8 cellular contexts compared by ENCODE assay signal in the genomic region with DNA sequence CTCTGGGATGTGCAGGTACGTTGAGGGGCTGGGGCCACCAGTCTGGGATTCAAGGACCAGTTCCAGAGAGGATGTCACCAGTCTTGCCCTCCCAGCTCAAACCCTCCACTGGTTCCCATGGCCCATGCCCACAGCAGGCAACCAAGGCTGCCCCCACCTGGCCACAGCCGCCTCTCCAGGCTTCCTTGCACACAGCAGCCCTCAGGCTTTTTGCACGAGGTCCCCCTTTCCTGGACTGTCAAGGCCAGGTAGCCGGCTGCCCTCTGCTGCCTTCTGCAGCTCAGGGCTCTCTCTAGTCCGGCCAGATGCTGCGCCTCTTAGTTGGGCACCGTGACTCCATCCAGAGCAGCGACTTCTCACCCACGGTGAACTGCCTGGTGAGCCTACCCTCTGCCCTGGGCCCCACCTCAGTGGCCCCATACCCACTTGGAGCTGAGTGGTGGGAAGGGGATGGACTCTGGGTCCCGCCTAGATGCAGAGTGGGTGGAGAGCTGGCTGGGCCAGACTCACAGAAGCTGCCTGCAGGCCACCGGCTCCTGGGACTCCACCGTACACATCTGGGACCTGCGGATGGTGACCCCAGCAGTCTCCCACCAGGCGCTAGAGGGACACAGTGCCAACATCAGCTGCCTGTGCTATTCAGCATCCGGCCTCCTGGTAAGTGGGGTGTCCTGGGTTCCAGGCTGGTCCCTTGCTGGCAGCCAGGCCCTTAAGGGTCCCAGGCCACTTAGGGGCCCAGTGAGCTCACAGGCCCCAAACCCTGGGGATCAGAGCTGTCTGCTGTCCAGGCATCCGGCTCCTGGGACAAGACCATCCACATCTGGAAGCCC. TPM values are rescaled to one million over a fixed set of nuclear protein-coding genes. Genes with fewer than 3 reads are reported as not detected.
DNase-seq lines count a peak whose midpoint lies in the region; ATAC-seq and TF ChIP-seq lines count a peak whose summit lies in the region.

No MANE protein-coding gene starts in this region.

- DNase-seq in NOMO-1 (lab: John Stamatoyannopoulos, UW; ENCODE audit: unreplicated experiment in 2 of 2), result peak; percentile 19 to 31
- DNase-seq in NOMO-1 treated with DMSO at 0.1 percent for 48 hours (lab: John Stamatoyannopoulos, UW; ENCODE audit: unreplicated experiment), result no peak
- peak; percentile 41 for DNase-seq in activated naive CD4-positive, alpha-beta T cell treated with anti-CD3 and anti-CD28 coated beads, Interleukin-2, amount 50 U/mL, for 16 hours
- peak; percentile 68 for DNase-seq in neural progenitor cell (ENCODE audit: low spot score)

- peaks cover 32% of the 10 kb centered on the region for H3K79me2 ChIP-seq in neural progenitor cell (ENCODE audit: low read depth)

- no peak overlapping the region for H2AFZ ChIP-seq in neural progenitor cell (replicated peaks)

- peaks cover 63% of the 10 kb centered on the region for H3F3A ChIP-seq in neural progenitor cell (ENCODE audit: low read depth)

- peaks cover 56% of the 10 kb centered on the region for H4K20me1 ChIP-seq in neural progenitor cell (ENCODE audit: low read depth)

- H3K4me3 ChIP-seq in neural progenitor cell, result no peak overlapping the region

- H3K27ac ChIP-seq in neural progenitor cell, result peak overlapping the region; percentile 58

- peaks cover 8% of the 10 kb centered on the region for H3K36me3 Mint-ChIP-seq in neural progenitor cell

- peaks cover 26% of the 10 kb centered on the region for H3K4me1 Mint-ChIP-seq in neural progenitor cell

- no peak overlapping the region for H3K27ac Mint-ChIP-seq in neural progenitor cell

- no peaks in the 10 kb centered on the region for H3K9me3 Mint-ChIP-seq in neural progenitor cell

- TF ChIP-seq RAD21 in Ishikawa (IDR thresholded peaks at IDR 0.05; ENCODE audit: low read depth), result peak; percentile 33; the same call in 1 of the 2 replicates

- no peaks in the 10 kb centered on the region for H3K27me3 ChIP-seq in neural progenitor cell

- no peaks in the 10 kb centered on the region for H3K36me3 ChIP-seq in neural progenitor cell

- H3K9me3 ChIP-seq in neural progenitor cell (ENCODE audit: low read depth), result no peaks in the 10 kb centered on the region

- H3K4me3 Mint-ChIP-seq in neural progenitor cell, result no peak overlapping the region

- H3K4me2 ChIP-seq in neural progenitor cell, result no peak overlapping the region

- H3K4me1 ChIP-seq in neural progenitor cell, result peaks cover 14% of the 10 kb centered on the region

- peak; percentile 51 for TF ChIP-seq CTCF in neural progenitor cell (IDR thresholded peaks at IDR 0.05)

- peaks cover 9% of the 10 kb centered on the region for H3K27me3 Mint-ChIP-seq in neural progenitor cell (ENCODE audit: insufficient read depth, low read depth)

- TF ChIP-seq EP300 in Ishikawa (IDR thresholded peaks at IDR 0.05; ENCODE audit: borderline replicate concordance), result peak; percentile 26; the same call in 1 of the 2 replicates

- H3K9ac ChIP-seq in neural progenitor cell, result no peak overlapping the region

- ATAC-seq in HG03280 (IDR thresholded peaks at IDR 0.05; ENCODE audit: unreplicated experiment) (no peak), GM21526 (IDR thresholded peaks at IDR 0.05; ENCODE audit: low FRiP score, unreplicated experiment) (no peak), GM19463 (IDR thresholded peaks at IDR 0.05; ENCODE audit: unreplicated experiment) (no peak)

TF ChIP-seq in Ishikawa, 13 proteins besides CTCF, POLR2A, EP300 and RAD21:
- no peak for TF ChIP-seq TCF12 (IDR thresholded peaks at IDR 0.05; ENCODE audit: low read depth)
- TF ChIP-seq MAX (IDR thresholded peaks at IDR 0.05), result no peak
- no peak for TF ChIP-seq USF1 (IDR thresholded peaks at IDR 0.05)
- no peak for TF ChIP-seq REST (IDR thresholded peaks at IDR 0.05; ENCODE audit: low read depth)
- TF ChIP-seq YY1 (IDR thresholded peaks at IDR 0.05; ENCODE audit: low read depth), result no peak
- TF ChIP-seq CREB1 (IDR thresholded peaks at IDR 0.05; ENCODE audit: low read depth), result no peak
- TF ChIP-seq CEBPB (IDR thresholded peaks at IDR 0.05), result no peak
- no peak for TF ChIP-seq EGR1 (IDR thresholded peaks at IDR 0.05)
- no peak for TF ChIP-seq TEAD4 (IDR thresholded peaks at IDR 0.05)
- TF ChIP-seq ZBTB7A (IDR thresholded peaks at IDR 0.05; ENCODE audit: low read depth), result no peak
- TF ChIP-seq TAF1 (IDR thresholded peaks at IDR 0.05; ENCODE audit: low read depth), result no peak
- no peak for TF ChIP-seq NFIC (IDR thresholded peaks at IDR 0.05)
- TF ChIP-seq FOXM1 (IDR thresholded peaks at IDR 0.05; ENCODE audit: borderline replicate concordance, low read depth), result no peak

RNA-seq across cellular contexts. Expression of gene WDR38, which starts 2.9 kb away (rescaled TPM):
- not detected in 2 replicates for total RNA-seq in neural progenitor cell (ENCODE audit: low replicate concordance)

RNA-seq across cellular contexts. Expression of gene RPL35, which starts 5.6 kb away (rescaled TPM):
- 2,408 and 2,553 TPM in 2 replicates for total RNA-seq in neural progenitor cell (ENCODE audit: low replicate concordance)

RNA-seq across cellular contexts. Expression of gene ARPC5L, which starts 5.8 kb away (rescaled TPM):
- 24.0 and 26.2 TPM in 2 replicates for total RNA-seq in neural progenitor cell (ENCODE audit: low replicate concordance)
